In the genomic region with DNA sequence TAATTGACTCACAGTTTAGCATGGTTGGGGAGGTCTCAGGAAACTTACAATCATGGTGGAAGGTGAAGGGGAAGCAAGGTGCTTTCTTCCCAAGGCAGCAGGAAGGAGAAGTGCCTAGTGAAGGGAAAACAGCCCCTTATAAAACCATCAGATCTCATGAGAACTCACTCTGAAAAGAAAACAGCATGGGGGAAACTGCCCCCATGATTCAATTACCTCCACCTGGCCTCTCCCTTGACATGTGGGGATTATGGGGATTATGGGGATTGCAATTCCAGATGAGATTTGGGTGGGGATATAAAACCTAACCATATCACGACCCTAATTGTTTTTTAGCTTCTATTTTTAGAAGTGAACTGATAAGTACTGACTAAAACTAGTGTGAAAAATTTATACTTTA, we compare ENCODE assay signal across 22 cellular contexts.
DNase-seq lines count a peak whose midpoint lies in the region; ATAC-seq and TF ChIP-seq lines count a peak whose summit lies in the region.
"Had no signal": no experiment of that assay in that cellular context is flagged by ENCODE, and none has a peak within 500 bp of the region (broad histone marks: within the 10 kb centered on the region; RNA-seq: fewer than 3 reads in every experiment).

No MANE protein-coding gene starts in this region.

- H3K23ac ChIP-seq in neuronal stem cell (ENCODE audit: low read depth, low read length, poor library complexity) = no peak overlapping the region

- H3K14ac ChIP-seq in neuronal stem cell (ENCODE audit: low read length) = no peak overlapping the region

- H3K27me3 ChIP-seq in WERI-Rb-1 (ENCODE audit: insufficient read depth, low read depth, severe bottlenecking) (no peaks in the 10 kb centered on the region), neuronal stem cell (ENCODE audit: control insufficient read depth in 3 of 3, insufficient read depth in 3 of 3, low read depth in 1 of 3, low read length in 3 of 3) (no peaks in the 10 kb centered on the region)
- H3K27me3 ChIP-seq: BE2C; BLaER1 treated with 17β-estradiol and CSF1 and Interleukin-3, amounts not matched to agents 10 nM and 100 nM had no signal

- H2AK5ac ChIP-seq in neuronal stem cell (ENCODE audit: low read depth, low read length) = no peak overlapping the region

- H4K8ac ChIP-seq in neuronal stem cell (ENCODE audit: low read depth, low read length) = no peak overlapping the region

- no peak for TF ChIP-seq CTCF in WERI-Rb-1 (IDR thresholded peaks at IDR 0.05; ENCODE audit: low read depth, low read length)

- H3K4me3 ChIP-seq in WERI-Rb-1 (ENCODE audit: low read depth, low read length) (no peak overlapping the region), neuronal stem cell (ENCODE audit: low read length in 2 of 2) (no peak overlapping the region)
- H3K4me3 ChIP-seq: A549; BLaER1 treated with 17β-estradiol and CSF1 and Interleukin-3, amounts not matched to agents 10 nM and 100 nM; HAP-1 had no signal

- DNase-seq in NCI-H524 (lab: John Stamatoyannopoulos, UW) = peak; percentile 57 to 72
- peak; percentile 92 for DNase-seq in NCI-H82 (lab: John Stamatoyannopoulos, UW)
- peak; percentile 51 for DNase-seq in WERI-Rb-1
- no peak for DNase-seq in neuronal stem cell (ENCODE audit: low spot score)
- no peak for DNase-seq in activated CD4-positive, alpha-beta T cell treated with anti-CD3 and anti-CD28 coated beads for 1 hour
- no peak for DNase-seq in NK-92 treated with Interleukin-12 subunit alpha and Interleukin-12 subunit beta, amount 100 ng/mL, for 24 hours (lab: John Stamatoyannopoulos, UW)
- DNase-seq: 8988T; ACHN; AML-193; BE2C; Calu3; CD4-positive, alpha-beta memory T cell; COR-L47; DMS153; DND-41; GOT3; HFFc6 had no signal

- no peak overlapping the region for H3K4ac ChIP-seq in neuronal stem cell (ENCODE audit: low read length)

- no peak for ATAC-seq in HG02763 (IDR thresholded peaks at IDR 0.05; ENCODE audit: unreplicated experiment)
- ATAC-seq in HG03460 (IDR thresholded peaks at IDR 0.05; ENCODE audit: unreplicated experiment) = no peak
- ATAC-seq: A549 had no signal

- H2BK120ac ChIP-seq in neuronal stem cell (ENCODE audit: low read depth, low read length) = no peak overlapping the region

- H3K79me1 ChIP-seq in neuronal stem cell (ENCODE audit: low read depth, low read length) = no peaks in the 10 kb centered on the region

- no peak overlapping the region for H3K9ac ChIP-seq in neuronal stem cell (ENCODE audit: low read depth, low read length, poor library complexity)
- H3K9ac ChIP-seq: BLaER1 treated with 17β-estradiol and CSF1 and Interleukin-3, amounts not matched to agents 10 nM and 100 nM had no signal

- no peak overlapping the region for H2BK12ac ChIP-seq in neuronal stem cell (ENCODE audit: low read length)

- H2AFZ ChIP-seq in neuronal stem cell (ENCODE audit: low read length) = no peak overlapping the region

- H3K36me3 ChIP-seq in WERI-Rb-1 (no peaks in the 10 kb centered on the region), neuronal stem cell (replicated peaks in 1 of 2; ENCODE audit: control insufficient read depth in 2 of 2, insufficient read depth in 2 of 2, low read length in 2 of 2) (no peaks in the 10 kb centered on the region)
- H3K36me3 ChIP-seq: BE2C; BLaER1 treated with 17β-estradiol and CSF1 and Interleukin-3, amounts not matched to agents 10 nM and 100 nM; HAP-1 had no signal

- no peak overlapping the region for H2BK15ac ChIP-seq in neuronal stem cell (ENCODE audit: low read length)

- H3K18ac ChIP-seq in neuronal stem cell (ENCODE audit: low read length) = no peak overlapping the region

- no peak overlapping the region for H4K91ac ChIP-seq in neuronal stem cell (ENCODE audit: low read depth, low read length, poor library complexity)

- H3K9me3 ChIP-seq in WERI-Rb-1 (ENCODE audit: severe bottlenecking) (no peaks in the 10 kb centered on the region), neuronal stem cell (replicated peaks in 1 of 2; ENCODE audit: control insufficient read depth in 2 of 2, insufficient read depth in 1 of 2, low read depth in 1 of 2, low read length in 2 of 2) (no peaks in the 10 kb centered on the region)
- H3K9me3 ChIP-seq: A549; BE2C; BLaER1 treated with 17β-estradiol and CSF1 and Interleukin-3, amounts not matched to agents 10 nM and 100 nM; HAP-1 had no signal

- WGBS in neuronal stem cell (ENCODE audit: extremely low coverage in 2 of 2, insufficient read length in 2 of 2, insufficient replicate concordance in 1 of 2), 2 donors = no CpG with 5 or more reads among the region's 1 CpG

- H3K4me2 ChIP-seq in neuronal stem cell (ENCODE audit: insufficient read depth, low read length, poor library complexity, severe bottlenecking) = no peak overlapping the region
- H3K4me2 ChIP-seq: A549; BLaER1 treated with 17β-estradiol and CSF1 and Interleukin-3, amounts not matched to agents 10 nM and 100 nM had no signal

- H3K4me1 ChIP-seq in neuronal stem cell (ENCODE audit: control insufficient read depth in 2 of 2, insufficient read depth in 1 of 2, low read depth in 1 of 2, low read length in 2 of 2) = no peaks in the 10 kb centered on the region
- H3K4me1 ChIP-seq: A549; BE2C; BLaER1 treated with 17β-estradiol and CSF1 and Interleukin-3, amounts not matched to agents 10 nM and 100 nM; HAP-1 had no signal

- H3K27ac ChIP-seq in WERI-Rb-1 = peak overlapping the region; percentile 23
- H3K27ac ChIP-seq in neuronal stem cell (replicated peaks; ENCODE audit: low read length) = peak overlapping the region; percentile 4
- H3K27ac ChIP-seq: A549; BLaER1 treated with 17β-estradiol and CSF1 and Interleukin-3, amounts not matched to agents 10 nM and 100 nM had no signal

- no peak overlapping the region for H2BK5ac ChIP-seq in neuronal stem cell (ENCODE audit: low read length)

Comparison
In these comparisons a context has a peak if more than half of its experiments do, and no peak if none do; other contexts are left out.
1. DNase-seq: peak in NCI-H524 (2 of 2), NCI-H82 (single experiment) and WERI-Rb-1 (single experiment); none in neuronal stem cell (single experiment), activated CD4-positive, alpha-beta T cell treated with anti-CD3 and anti-CD28 coated beads for 1 hour (single experiment) and NK-92 treated with Interleukin-12 subunit alpha and Interleukin-12 subunit beta, amount 100 ng/mL, for 24 hours (single experiment).